Comparison of ENCODE assay signal across 12 cellular contexts in the genomic region with DNA sequence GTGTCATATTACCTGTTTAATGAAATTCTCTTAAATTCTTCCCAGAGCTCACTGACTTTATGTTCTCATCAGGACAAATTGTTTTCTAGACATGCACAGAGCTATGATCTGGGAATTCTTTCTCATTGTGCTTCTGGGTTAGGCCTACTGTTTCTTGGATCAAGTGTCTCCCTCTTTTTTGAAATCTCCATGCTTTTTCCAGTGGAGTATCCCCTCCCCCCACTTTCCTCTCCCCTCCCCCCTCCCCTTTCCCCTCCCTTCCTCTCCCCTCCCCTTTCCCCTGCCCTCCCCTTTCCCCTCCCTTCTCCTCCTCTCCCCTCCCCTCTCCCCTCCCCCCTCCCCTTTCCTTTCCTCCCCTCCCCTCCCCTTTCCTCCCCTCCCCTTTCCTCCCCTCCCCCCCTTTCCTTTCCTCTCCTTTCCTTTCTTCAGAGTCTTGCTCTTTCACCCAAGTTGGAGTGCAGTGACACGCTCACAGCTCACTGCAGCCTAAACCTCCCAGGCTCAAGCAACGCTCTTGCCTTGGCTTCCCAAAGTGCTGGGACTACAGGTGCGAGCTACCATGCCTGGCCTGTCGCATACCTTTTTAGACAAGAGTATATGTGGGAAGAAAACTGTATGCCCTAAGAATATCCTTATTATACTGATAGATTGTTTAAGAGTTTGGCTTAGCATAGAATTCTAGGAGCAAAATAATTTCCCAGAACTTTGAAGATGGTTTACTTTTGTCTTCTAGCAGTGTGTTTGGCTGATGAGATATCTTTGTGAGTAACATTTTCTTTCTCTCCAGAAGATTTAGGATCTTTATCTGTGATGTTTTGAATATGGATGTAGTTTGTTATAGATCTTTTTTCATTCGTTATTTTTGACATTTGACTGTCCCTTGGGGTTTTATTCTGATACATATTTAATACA. TPM values are rescaled to one million over a fixed set of nuclear protein-coding genes. Genes with fewer than 3 reads are reported as not detected.
DNase-seq lines count a peak whose midpoint lies in the region; ATAC-seq and TF ChIP-seq lines count a peak whose summit lies in the region.
"Had no signal": no experiment of that assay in that cellular context is flagged by ENCODE, and none has a peak within 500 bp of the region (broad histone marks: within the 10 kb centered on the region; RNA-seq: fewer than 3 reads in every experiment).

No MANE protein-coding gene starts in this region.

- no peak for DNase-seq in T-helper 1 cell
- DNase-seq in NT2/D1 (ENCODE audit: low read depth, low spot score): peak; percentile 27
- DNase-seq in endodermal cell: peak; percentile 73
- DNase-seq in progenitor cell of endocrine pancreas (ENCODE audit: low spot score, unreplicated experiment): no peak
- DNase-seq in Ammon's horn (ENCODE audit: low spot score): no peak
- DNase-seq: activated B cell treated with CpG ODN at 0.5 μM for 24 hours, NCI-H2227 treated with DMSO at 0.1 percent for 48 hours had no signal

- TF ChIP-seq CTCF in endodermal cell (conservative IDR thresholded peaks at IDR 0.05): no peak
- TF ChIP-seq CTCF in progenitor cell of endocrine pancreas (IDR thresholded peaks at IDR 0.05; ENCODE audit: unreplicated experiment): no peak

- H3K9ac ChIP-seq in NT2/D1 (ENCODE audit: insufficient read length, low read depth) (no peak overlapping the region), endodermal cell (ENCODE audit: extremely low read depth, low read length, poor library complexity, severe bottlenecking) (no peak overlapping the region)

- peak overlapping the region; percentile 59 for H3K27ac ChIP-seq in endodermal cell (ENCODE audit: low read depth, low read length)
- H3K27ac ChIP-seq: HL-60 had no signal

- H3K4me1 Mint-ChIP-seq in T-helper 1 cell treated with Interleukin-12 subunit alpha and Interleukin-12 subunit beta and Interleukin-4 antibody, amounts not matched to agents 30 μg/mL and 1 μg/mL, for 36 hours (ENCODE audit: low read depth): peaks cover 40% of the 10 kb centered on the region
- H3K4me1 Mint-ChIP-seq in endodermal cell (peaks cover 23% of the 10 kb centered on the region), progenitor cell of endocrine pancreas (ENCODE audit: low read depth) (peaks cover 28% of the 10 kb centered on the region)

- 0 to 25% methylated on average over 1 to 4 of the region's 5 CpGs for WGBS in endodermal cell (ENCODE audit: insufficient coverage in 1 of 2, insufficient read length in 1 of 2), 2 experiments

- H3K9me3 Mint-ChIP-seq in T-helper 1 cell treated with Interleukin-12 subunit alpha and Interleukin-12 subunit beta and Interleukin-4 antibody, amounts not matched to agents 30 μg/mL and 1 μg/mL, for 36 hours: no peaks in the 10 kb centered on the region
- H3K9me3 Mint-ChIP-seq in endodermal cell (peaks cover 8% of the 10 kb centered on the region), progenitor cell of endocrine pancreas (ENCODE audit: low read depth) (no peaks in the 10 kb centered on the region)
- H3K9me3 Mint-ChIP-seq: activated B cell treated with CpG ODN at 0.5 μM for 24 hours had no signal

- H3K27me3 Mint-ChIP-seq in T-helper 1 cell treated with Interleukin-12 subunit alpha and Interleukin-12 subunit beta and Interleukin-4 antibody, amounts not matched to agents 30 μg/mL and 1 μg/mL, for 36 hours (ENCODE audit: low read depth): no peaks in the 10 kb centered on the region
- H3K27me3 Mint-ChIP-seq in endodermal cell (ENCODE audit: insufficient read depth) (no peaks in the 10 kb centered on the region), progenitor cell of endocrine pancreas (no peaks in the 10 kb centered on the region)
- H3K27me3 Mint-ChIP-seq: activated B cell treated with CpG ODN at 0.5 μM for 24 hours had no signal

- peak overlapping the region; percentile 83 for H3K4me3 Mint-ChIP-seq in T-helper 1 cell treated with Interleukin-12 subunit alpha and Interleukin-12 subunit beta and Interleukin-4 antibody, amounts not matched to agents 30 μg/mL and 1 μg/mL, for 36 hours
- H3K4me3 Mint-ChIP-seq in endodermal cell (peak overlapping the region; percentile 36), progenitor cell of endocrine pancreas (ENCODE audit: low read depth) (peak overlapping the region; percentile 70)

- H3K36me3 ChIP-seq in NT2/D1 (ENCODE audit: insufficient read depth, insufficient read length, low read length) (peaks cover 5% of the 10 kb centered on the region), endodermal cell (ENCODE audit: control insufficient read depth, insufficient read depth, low read length) (no peaks in the 10 kb centered on the region)

- H3K27ac Mint-ChIP-seq in T-helper 1 cell treated with Interleukin-12 subunit alpha and Interleukin-12 subunit beta and Interleukin-4 antibody, amounts not matched to agents 30 μg/mL and 1 μg/mL, for 36 hours: peak overlapping the region; percentile 87
- H3K27ac Mint-ChIP-seq in endodermal cell (peak overlapping the region; percentile 84), progenitor cell of endocrine pancreas (peak overlapping the region; percentile 83)
- H3K27ac Mint-ChIP-seq: activated B cell treated with CpG ODN at 0.5 μM for 24 hours had no signal

- no peak for ATAC-seq in GM21576 (IDR thresholded peaks at IDR 0.05; ENCODE audit: unreplicated experiment)
- no peak for ATAC-seq in HG02798 (IDR thresholded peaks at IDR 0.05; ENCODE audit: poor library complexity, unreplicated experiment)
- ATAC-seq: left lobe of liver had no signal

- H3K9me3 ChIP-seq in NT2/D1 (ENCODE audit: insufficient read depth, low read length): no peaks in the 10 kb centered on the region
- H3K9me3 ChIP-seq in endodermal cell (ENCODE audit: control insufficient read depth, low read length): no peaks in the 10 kb centered on the region

- no peaks in the 10 kb centered on the region for H3K27me3 ChIP-seq in NT2/D1 (ENCODE audit: insufficient read depth, insufficient read length)
- no peaks in the 10 kb centered on the region for H3K27me3 ChIP-seq in endodermal cell (ENCODE audit: control insufficient read depth, insufficient read depth, low read length, poor library complexity, severe bottlenecking)

- H3K36me3 Mint-ChIP-seq in T-helper 1 cell treated with Interleukin-12 subunit alpha and Interleukin-12 subunit beta and Interleukin-4 antibody, amounts not matched to agents 30 μg/mL and 1 μg/mL, for 36 hours (ENCODE audit: low read depth): peaks cover 7% of the 10 kb centered on the region
- H3K36me3 Mint-ChIP-seq in endodermal cell (ENCODE audit: low read depth) (peaks cover 12% of the 10 kb centered on the region), progenitor cell of endocrine pancreas (ENCODE audit: insufficient read depth) (peaks cover 3% of the 10 kb centered on the region)

- H3K4me1 ChIP-seq in NT2/D1 (ENCODE audit: insufficient read depth, insufficient read length) (peaks cover 5% of the 10 kb centered on the region), endodermal cell (ENCODE audit: control insufficient read depth, insufficient read depth, low read length) (no peaks in the 10 kb centered on the region)

- H3K4me3 ChIP-seq in NT2/D1 (ENCODE audit: insufficient read length, low read depth): no peak overlapping the region
- H3K4me3 ChIP-seq in endodermal cell (ENCODE audit: low read length): peak overlapping the region; percentile 48

RNA-seq across cellular contexts. Expression of gene DYNC2I1, which starts 2.5 kb away (rescaled TPM):
- 10 to 100 TPM; 18.5 to 24.2 TPM for total RNA-seq in endodermal cell
- 16.4 TPM for polyA plus RNA-seq in endodermal cell (2013, experiment 1 of 2)
- polyA plus RNA-seq in endodermal cell (2013, experiment 2 of 2): 14.0 TPM
- 37.3 and 39.7 TPM in 2 replicates for total RNA-seq in progenitor cell of endocrine pancreas

RNA-seq across cellular contexts. Expression of gene ESYT2, which starts 29.5 kb away (rescaled TPM):
- total RNA-seq in endodermal cell (10 to 100 TPM; 30.7 to 36.9 TPM), progenitor cell of endocrine pancreas (29.4 and 30.0 TPM in 2 replicates)
- polyA plus RNA-seq in endodermal cell (2013, experiment 1 of 2): 25.1 TPM
- 23.1 TPM for polyA plus RNA-seq in endodermal cell (2013, experiment 2 of 2)

Comparison
In these comparisons a context has a peak if more than half of its experiments do, and no peak if none do; other contexts are left out.
1. DNase-seq: peak in NT2/D1 (single experiment) and endodermal cell (single experiment); none in T-helper 1 cell (0 of 5), progenitor cell of endocrine pancreas (single experiment) and Ammon's horn (single experiment).
2. Peak in every context shown above with its lines, with median percentiles within 50 percentile points of each other: H3K27ac Mint-ChIP-seq and H3K4me3 Mint-ChIP-seq.